10 cellular contexts compared by ENCODE assay signal in genomic region chr6:152980656-152981055, GRCh38. TPM values are rescaled to one million over a fixed set of nuclear protein-coding genes. Genes with fewer than 3 reads are reported as not detected.
DNase-seq lines count a peak whose midpoint lies in the region; ATAC-seq and TF ChIP-seq lines count a peak whose summit lies in the region.
"Had no signal": no experiment of that assay in that cellular context is flagged by ENCODE, and none has a peak within 500 bp of the region (broad histone marks: within the 10 kb centered on the region; RNA-seq: fewer than 3 reads in every experiment).

No MANE protein-coding gene starts in this region.

- TF ChIP-seq CTCF in LNCaP clone FGC (IDR thresholded peaks at IDR 0.05; ENCODE audit: control insufficient read depth, extremely low read depth, insufficient read depth): no peak
- no peak for TF ChIP-seq CTCF in brain (conservative IDR thresholded peaks at IDR 0.05)
- no peak for TF ChIP-seq CTCF in neural crest cell (conservative IDR thresholded peaks at IDR 0.05)

- peak overlapping the region; percentile 77 to 100 (median 85) for H3K4me3 Mint-ChIP-seq in brain
- peak overlapping the region; percentile 87 for H3K4me3 Mint-ChIP-seq in neural crest cell

- H3K27ac Mint-ChIP-seq in brain (peak overlapping the region in 3 of 5 experiments; percentile 3 to 36 (median 26)), neural crest cell (ENCODE audit: unreplicated experiment) (no peak overlapping the region)

- H3K9me3 Mint-ChIP-seq in brain (peaks cover 0 to 4% (median 0%) of the 10 kb centered on the region in 5 experiments), neural crest cell (no peaks in the 10 kb centered on the region)

- peaks cover 18% of the 10 kb centered on the region for H3K27me3 Mint-ChIP-seq in brain
- H3K27me3 Mint-ChIP-seq in neural crest cell (ENCODE audit: low read depth): no peaks in the 10 kb centered on the region

- peaks cover 79% of the 10 kb centered on the region for H3K4me1 Mint-ChIP-seq in brain
- peaks cover 65% of the 10 kb centered on the region for H3K4me1 Mint-ChIP-seq in neural crest cell

- peak; percentile 8 for DNase-seq in NCI-H82 (lab: John Stamatoyannopoulos, UW)
- DNase-seq in NCI-H82 treated with DMSO at 0.1 percent for 48 hours (lab: John Stamatoyannopoulos, UW; ENCODE audit: unreplicated experiment): no peak
- no peak for DNase-seq in LNCaP clone FGC (ENCODE audit: low read depth)
- DNase-seq in neural crest cell (ENCODE audit: low read depth, low spot score): no peak
- DNase-seq in NCI-H146 (lab: John Stamatoyannopoulos, UW): no peak
- no peak for DNase-seq in NCI-H345 (lab: John Stamatoyannopoulos, UW)
- DNase-seq: body of pancreas, NCI-H2081 treated with DMSO at 0.1 percent for 48 hours had no signal

- H3K4me3 ChIP-seq in LNCaP clone FGC (ENCODE audit: low read depth, low read length): peak overlapping the region; percentile 69
- H3K4me3 ChIP-seq: body of pancreas had no signal

- ATAC-seq in HG02571 (IDR thresholded peaks at IDR 0.05; ENCODE audit: unreplicated experiment): no peak
- ATAC-seq: body of pancreas had no signal

- H3K36me3 Mint-ChIP-seq in brain (peaks cover 3% of the 10 kb centered on the region), neural crest cell (ENCODE audit: low read depth) (peaks cover 19% of the 10 kb centered on the region)

RNA-seq across cellular contexts. Expression of gene FBXO5, which starts 2.2 kb away (rescaled TPM):
- 16.7 TPM for polyA plus RNA-seq in brain (ENCODE audit: insufficient read depth, low read depth, low replicate concordance)
- total RNA-seq in neural crest cell: 56.3 TPM in 2 replicates

RNA-seq across cellular contexts. Expression of gene MTRF1L, which starts 21.9 kb away (rescaled TPM):
- polyA plus RNA-seq in brain (ENCODE audit: insufficient read depth, low read depth, low replicate concordance): 11.7 TPM
- total RNA-seq in neural crest cell: 22.5 and 23.2 TPM in 2 replicates
